9 cellular contexts compared by ENCODE assay signal in the genomic region with DNA sequence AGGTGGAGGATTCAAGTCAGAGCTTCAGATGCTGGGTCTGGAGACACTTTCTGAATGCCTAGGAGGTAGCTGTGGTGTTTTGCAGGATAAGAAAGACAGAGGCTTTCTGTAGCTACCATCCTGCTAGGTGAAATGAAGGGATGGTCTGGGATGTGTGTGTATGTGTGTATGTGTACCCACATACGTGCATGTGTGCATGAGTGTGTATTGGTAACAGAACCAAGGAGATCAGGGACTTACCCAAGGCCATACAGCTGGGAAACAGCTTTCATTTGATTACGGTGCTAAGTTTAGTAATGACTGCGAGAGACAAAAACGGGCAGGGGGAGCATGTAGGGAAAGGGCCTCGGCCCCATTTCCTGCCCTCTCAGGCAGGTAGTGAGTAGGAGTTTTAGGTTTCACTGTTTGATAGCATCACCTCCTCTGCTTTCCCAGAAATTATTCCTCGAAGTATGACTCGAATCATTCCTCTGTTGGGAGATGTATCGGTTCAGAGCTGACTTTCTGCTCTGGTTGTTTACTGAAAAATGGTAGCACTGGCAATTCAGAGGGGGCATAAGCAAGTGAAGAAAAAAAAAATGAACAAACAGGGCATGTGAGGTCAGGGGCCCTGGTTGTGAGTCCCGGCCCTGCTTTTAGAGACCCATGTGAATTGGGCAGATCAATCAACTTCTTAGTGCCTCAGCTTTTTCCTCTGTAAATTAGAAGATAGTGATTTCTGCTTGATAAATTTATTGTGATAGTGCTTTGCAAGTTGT.
DNase-seq lines count a peak whose midpoint lies in the region; ATAC-seq and TF ChIP-seq lines count a peak whose summit lies in the region.
"Had no signal": no experiment of that assay in that cellular context is flagged by ENCODE, and none has a peak within 500 bp of the region (broad histone marks: within the 10 kb centered on the region; RNA-seq: fewer than 3 reads in every experiment).

No MANE protein-coding gene starts in this region.

- no peaks in the 10 kb centered on the region for H3K36me3 ChIP-seq in breast epithelium
- H3K36me3 ChIP-seq in neural progenitor cell: no peaks in the 10 kb centered on the region
- H3K36me3 ChIP-seq in tibial artery: no peaks in the 10 kb centered on the region

- peaks cover 8% of the 10 kb centered on the region for H3K79me2 ChIP-seq in neural progenitor cell (ENCODE audit: low read depth)

- H3K27me3 ChIP-seq in breast epithelium (no peaks in the 10 kb centered on the region), neural progenitor cell (no peaks in the 10 kb centered on the region), tibial artery (no peaks in the 10 kb centered on the region)

- H3K27ac Mint-ChIP-seq in MCF 10A (ENCODE audit: low read depth, unreplicated experiment) (no peak overlapping the region), neural progenitor cell (peak overlapping the region; percentile 17)
- peak overlapping the region; percentile 84 to 98 for H3K27ac Mint-ChIP-seq in activated naive CD4-positive, alpha-beta T cell treated with anti-CD3 and anti-CD28 coated beads, Interleukin-2, amount 50 U/mL, for 72 hours

- TF ChIP-seq CTCF in breast epithelium (IDR thresholded peaks at IDR 0.05) (no peak), MCF 10A (IDR thresholded peaks at IDR 0.05; ENCODE audit: unreplicated experiment) (no peak), neural progenitor cell (IDR thresholded peaks at IDR 0.05) (no peak), tibial artery (IDR thresholded peaks at IDR 0.05) (no peak)

- H3K4me2 ChIP-seq in neural progenitor cell: no peak overlapping the region

- intact Hi-C loops in breast epithelium (cut with DNase I; ENCODE audit: low total_unique reads) (no loop called here), MCF 10A (cut with micrococcal nuclease) (loop anchor here (5.0 kb wide), 1 partner anchor 663 kb away; no protein-coding TSS in a partner anchor), tibial artery (cut with DNase I; ENCODE audit: low total_unique reads) (loop anchor here (10.0 kb wide), 1 partner anchor 660 kb away; no protein-coding TSS in a partner anchor)

- H3K27me3 Mint-ChIP-seq in MCF 10A (ENCODE audit: insufficient read depth, unreplicated experiment) (no peaks in the 10 kb centered on the region), neural progenitor cell (ENCODE audit: insufficient read depth, low read depth) (peaks cover 6% of the 10 kb centered on the region)

- H3K9me3 ChIP-seq in breast epithelium: no peaks in the 10 kb centered on the region
- H3K9me3 ChIP-seq in neural progenitor cell (ENCODE audit: low read depth): no peaks in the 10 kb centered on the region
- H3K9me3 ChIP-seq in tibial artery: no peaks in the 10 kb centered on the region

- TF ChIP-seq POLR2A in breast epithelium (IDR thresholded peaks at IDR 0.05): no peak

- no peak for DNase-seq in breast epithelium (ENCODE audit: low spot score in 2 of 2)
- no peak for DNase-seq in MCF 10A (ENCODE audit: unreplicated experiment)
- DNase-seq in activated naive CD4-positive, alpha-beta T cell treated with anti-CD3 and anti-CD28 coated beads, Interleukin-2, amount 50 U/mL, for 72 hours (ENCODE audit: low spot score in 2 of 2): peak; percentile 64 to 74
- DNase-seq in neural progenitor cell (ENCODE audit: low spot score): no peak
- DNase-seq in tibial artery: no peak
- DNase-seq in NCI-H2227 (lab: John Stamatoyannopoulos, UW; ENCODE audit: unreplicated experiment): no peak
- DNase-seq in NCI-H2196 treated with DMSO at 0.1 percent for 48 hours (lab: John Stamatoyannopoulos, UW; ENCODE audit: unreplicated experiment): no peak
- DNase-seq: NCI-H2107 had no signal

- H3K27ac ChIP-seq in breast epithelium: peak overlapping the region; percentile 46 to 64
- H3K27ac ChIP-seq in neural progenitor cell: no peak overlapping the region
- H3K27ac ChIP-seq in tibial artery: peak overlapping the region; percentile 80 to 90

- POLR2A ChIA-PET in MCF 10A (lab: Yijun Ruan, JAX): interaction anchor here (0.8 to 1.5 kb wide), 4 partner anchors 9 to 18 kb away, joined by 3 to 5 read pairs (median 4); no protein-coding TSS in a partner anchor

- CTCF ChIA-PET in MCF 10A (lab: Yijun Ruan, JAX): interaction anchor here (0.5 to 1.4 kb wide), 5 partner anchors 10 to 672 kb away, joined by 3 to 7 read pairs (median 3); no protein-coding TSS in a partner anchor

- no peak overlapping the region for H3K4me3 Mint-ChIP-seq in MCF 10A (ENCODE audit: unreplicated experiment)
- H3K4me3 Mint-ChIP-seq in neural progenitor cell: no peak overlapping the region

- peak; percentile 93 to 96 for ATAC-seq in activated naive CD4-positive, alpha-beta T cell treated with anti-CD3 and anti-CD28 coated beads, Interleukin-2, amount 50 U/mL, for 72 hours
- no peak for ATAC-seq in HG03175 (IDR thresholded peaks at IDR 0.05; ENCODE audit: unreplicated experiment)

- no peaks in the 10 kb centered on the region for H3F3A ChIP-seq in neural progenitor cell (ENCODE audit: low read depth)

- H3K4me1 Mint-ChIP-seq in MCF 10A (ENCODE audit: insufficient read depth, unreplicated experiment): peaks cover 30% of the 10 kb centered on the region
- peaks cover 42% of the 10 kb centered on the region for H3K4me1 Mint-ChIP-seq in neural progenitor cell

- H3K9me3 Mint-ChIP-seq in MCF 10A (ENCODE audit: unreplicated experiment) (no peaks in the 10 kb centered on the region), neural progenitor cell (no peaks in the 10 kb centered on the region)
- H3K9me3 Mint-ChIP-seq in activated naive CD4-positive, alpha-beta T cell treated with anti-CD3 and anti-CD28 coated beads, Interleukin-2, amount 50 U/mL, for 72 hours: no peaks in the 10 kb centered on the region

- H3K9ac ChIP-seq in neural progenitor cell: no peak overlapping the region

- peaks cover 0 to 12% of the 10 kb centered on the region in 2 donors for H3K4me1 ChIP-seq in breast epithelium
- H3K4me1 ChIP-seq in neural progenitor cell: peaks cover 12% of the 10 kb centered on the region
- H3K4me1 ChIP-seq in tibial artery: peaks cover 0 to 100% (median 77%) of the 10 kb centered on the region in 4 donors

- H3K36me3 Mint-ChIP-seq in MCF 10A (ENCODE audit: insufficient read depth, unreplicated experiment): peaks cover 7% of the 10 kb centered on the region
- H3K36me3 Mint-ChIP-seq in activated naive CD4-positive, alpha-beta T cell treated with anti-CD3 and anti-CD28 coated beads, Interleukin-2, amount 50 U/mL, for 72 hours: peaks cover 0 to 12% of the 10 kb centered on the region in 2 donors
- H3K36me3 Mint-ChIP-seq in neural progenitor cell: peaks cover 2% of the 10 kb centered on the region

- no TSS peak for BruUV-seq in MCF 10A (replicated peaks; lab: Mats Ljungman, UMichigan)

- H3K4me3 ChIP-seq in breast epithelium (no peak overlapping the region), neural progenitor cell (no peak overlapping the region), tibial artery (no peak overlapping the region)

- H2AFZ ChIP-seq in neural progenitor cell (replicated peaks): no peak overlapping the region

- no peaks in the 10 kb centered on the region for H4K20me1 ChIP-seq in neural progenitor cell (ENCODE audit: low read depth)

Comparison
In these comparisons a context has a peak if more than half of its experiments do, and no peak if none do; other contexts are left out.
1. DNase-seq: peak in activated naive CD4-positive, alpha-beta T cell treated with anti-CD3 and anti-CD28 coated beads, Interleukin-2, amount 50 U/mL, for 72 hours (2 of 2); none in breast epithelium (0 of 2), MCF 10A (single experiment), neural progenitor cell (single experiment), tibial artery (0 of 2), NCI-H2227 (single experiment) and NCI-H2196 treated with DMSO at 0.1 percent for 48 hours (single experiment).